8 cellular contexts compared by ENCODE assay signal in genomic region chr3:9809239-9809614, GRCh38. TPM values are rescaled to one million over a fixed set of nuclear protein-coding genes. Genes with fewer than 3 reads are reported as not detected.
DNase-seq lines count a peak whose midpoint lies in the region; ATAC-seq and TF ChIP-seq lines count a peak whose summit lies in the region.

No MANE protein-coding gene starts in this region.

- peaks cover 53% of the 10 kb centered on the region for H3K4me1 Mint-ChIP-seq in activated CD8-positive, alpha-beta memory T cell treated with anti-CD3 and anti-CD28 coated beads, Interleukin-2, amount 10 ng/mL, durations not matched to agents 7 days and 5 days

- peak overlapping the region in 7 of 8 donors; percentile 54 to 86 (median 71) for H3K4me3 ChIP-seq in spleen

- H3K36me3 ChIP-seq in spleen: peaks cover 0 to 76% (median 33%) of the 10 kb centered on the region in 6 donors

- no peaks in the 10 kb centered on the region for H3K27me3 Mint-ChIP-seq in activated CD8-positive, alpha-beta memory T cell treated with anti-CD3 and anti-CD28 coated beads, Interleukin-2, amount 10 ng/mL, durations not matched to agents 7 days and 5 days

- 72 to 78% (median 76%) methylated on average over 4 of the region's 4 CpGs for WGBS in spleen, 5 donors

- DNase-seq in activated CD8-positive, alpha-beta memory T cell treated with anti-CD3 and anti-CD28 coated beads, Interleukin-2, amount 10 ng/mL, durations not matched to agents 7 days and 5 days: no peak
- DNase-seq in germinal center (ENCODE audit: low spot score) (peak; percentile 14), spleen (no peak), midbrain (lab: John Stamatoyannopoulos, UW) (no peak), erythroblast (lab: John Stamatoyannopoulos, UW) (no peak)

- TF ChIP-seq CTCF in 22Rv1 (IDR thresholded peaks at IDR 0.05) (no peak), spleen (IDR thresholded peaks at IDR 0.05 in 8 of 11, conservative IDR thresholded peaks at IDR 0.05 in 3 of 11) (no peak)

- peak; percentile 11 for ATAC-seq in GM21360 (IDR thresholded peaks at IDR 0.05; ENCODE audit: unreplicated experiment)
- ATAC-seq in activated CD8-positive, alpha-beta memory T cell treated with anti-CD3 and anti-CD28 coated beads, Interleukin-2, amount 10 ng/mL, durations not matched to agents 7 days and 5 days: peak; percentile 10
- no peak for ATAC-seq in HG02852 (IDR thresholded peaks at IDR 0.05; ENCODE audit: unreplicated experiment)

- TF ChIP-seq POLR2A in spleen (IDR thresholded peaks at IDR 0.05) (no peak), erythroblast (IDR thresholded peaks at IDR 0.05; ENCODE audit: low read length) (no peak)

- peaks cover 43% of the 10 kb centered on the region for H3K36me3 Mint-ChIP-seq in activated CD8-positive, alpha-beta memory T cell treated with anti-CD3 and anti-CD28 coated beads, Interleukin-2, amount 10 ng/mL, durations not matched to agents 7 days and 5 days

- intact Hi-C loops in spleen (cut with DNase I; ENCODE audit: low total_unique reads): no loop called here

- no peaks in the 10 kb centered on the region for H3K9me3 ChIP-seq in spleen

- H3K4me1 ChIP-seq in spleen: peaks cover 4 to 58% (median 31%) of the 10 kb centered on the region in 6 donors

- peak overlapping the region; percentile 85 for H3K4me3 Mint-ChIP-seq in activated CD8-positive, alpha-beta memory T cell treated with anti-CD3 and anti-CD28 coated beads, Interleukin-2, amount 10 ng/mL, durations not matched to agents 7 days and 5 days

- H3K27ac Mint-ChIP-seq in activated CD8-positive, alpha-beta memory T cell treated with anti-CD3 and anti-CD28 coated beads, Interleukin-2, amount 10 ng/mL, durations not matched to agents 7 days and 5 days: peak overlapping the region; percentile 99

- no peaks in the 10 kb centered on the region for H3K9me3 Mint-ChIP-seq in activated CD8-positive, alpha-beta memory T cell treated with anti-CD3 and anti-CD28 coated beads, Interleukin-2, amount 10 ng/mL, durations not matched to agents 7 days and 5 days (ENCODE audit: low read depth)

- no peaks in the 10 kb centered on the region for H3K27me3 ChIP-seq in spleen (replicated peaks in 1 of 7)

- H3K27ac ChIP-seq in 22Rv1: peak overlapping the region; percentile 89
- peak overlapping the region; percentile 91 to 97 (median 94) for H3K27ac ChIP-seq in spleen

- CTCF ChIA-PET in activated CD8-positive, alpha-beta memory T cell treated with anti-CD3 and anti-CD28 coated beads, Interleukin-2, amount 10 ng/mL, durations not matched to agents 7 days and 5 days (lab: Charles Lee): interaction anchor here (0.6 to 4.0 kb wide), 11 partner anchors 17 to 456 kb away, joined by 3 to 24 read pairs (median 4); partner anchors contain the start of genes ARPC4, BRPF1 and TADA3

RNA-seq across cellular contexts. Expression of gene TTLL3, which starts 0.8 kb away (rescaled TPM):
- 10 to 100 TPM; 40.4 to 77.5 TPM for total RNA-seq in activated CD8-positive, alpha-beta memory T cell treated with anti-CD3 and anti-CD28 coated beads, Interleukin-2, amount 10 ng/mL, durations not matched to agents 7 days and 5 days
- total RNA-seq in spleen: 100 to 1,000 TPM in 2 of 7 donors, 10 to 100 TPM in 5; 59.5 to 143 (median 78.9) TPM
- 10 to 100 TPM; 24.8 to 58.1 (median 47.3) TPM for polyA plus RNA-seq in spleen

RNA-seq across cellular contexts. Expression of gene ARPC4, which starts 16.3 kb away (rescaled TPM):
- 100 to 1,000 TPM; 274 to 300 TPM for total RNA-seq in activated CD8-positive, alpha-beta memory T cell treated with anti-CD3 and anti-CD28 coated beads, Interleukin-2, amount 10 ng/mL, durations not matched to agents 7 days and 5 days
- total RNA-seq in spleen: 100 to 1,000 TPM; 156 to 238 (median 199) TPM
- polyA plus RNA-seq in spleen: 100 to 1,000 TPM in 2 of 3 donors, 10 to 100 TPM in 1; 98.9 to 144 (median 125) TPM

RNA-seq across cellular contexts. Expression of gene TADA3, which starts 17.0 kb away (rescaled TPM):
- total RNA-seq in activated CD8-positive, alpha-beta memory T cell treated with anti-CD3 and anti-CD28 coated beads, Interleukin-2, amount 10 ng/mL, durations not matched to agents 7 days and 5 days: 10 to 100 TPM; 89.8 to 90.6 TPM
- 10 to 100 TPM; 38.6 to 73.7 (median 51.4) TPM for total RNA-seq in spleen
- 10 to 100 TPM; 33.6 to 48.3 (median 41.5) TPM for polyA plus RNA-seq in spleen

RNA-seq across cellular contexts. Expression of gene RPUSD3, which starts 34.6 kb away (rescaled TPM):
- 10 to 100 TPM; 61.7 to 77.6 TPM for total RNA-seq in activated CD8-positive, alpha-beta memory T cell treated with anti-CD3 and anti-CD28 coated beads, Interleukin-2, amount 10 ng/mL, durations not matched to agents 7 days and 5 days
- 10 to 100 TPM; 26.9 to 41.7 (median 30.2) TPM for total RNA-seq in spleen
- polyA plus RNA-seq in spleen: 10 to 100 TPM; 21.3 to 34.5 (median 25.1) TPM

RNA-seq across cellular contexts. Expression of gene CAMK1, which starts 39.5 kb away (rescaled TPM):
- 10 to 100 TPM; 31.7 to 57.7 TPM for total RNA-seq in activated CD8-positive, alpha-beta memory T cell treated with anti-CD3 and anti-CD28 coated beads, Interleukin-2, amount 10 ng/mL, durations not matched to agents 7 days and 5 days
- total RNA-seq in spleen: 10 to 100 TPM; 10.1 to 30.5 (median 22.6) TPM
- polyA plus RNA-seq in spleen: 10 to 100 TPM; 14.5 to 29.8 (median 28.2) TPM
